In genomic region chr5:56142233-56142619, GRCh38 we compare ENCODE assay signal across 27 cellular contexts.
DNase-seq lines count a peak whose midpoint lies in the region; ATAC-seq and TF ChIP-seq lines count a peak whose summit lies in the region.
"Had no signal": no experiment of that assay in that cellular context is flagged by ENCODE, and none has a peak within 500 bp of the region (broad histone marks: within the 10 kb centered on the region; RNA-seq: fewer than 3 reads in every experiment).

No MANE protein-coding gene starts in this region.

- H3K4me3 ChIP-seq in body of pancreas (no peak overlapping the region), thyroid gland (replicated peaks in 1 of 3) (no peak overlapping the region), upper lobe of right lung (no peak overlapping the region), dorsolateral prefrontal cortex (no peak overlapping the region)
- H3K4me3 ChIP-seq: cardiac muscle cell, gastroesophageal sphincter, K562, left lung, SK-N-MC, vagina had no signal

- peak overlapping the region; percentile 17 for H3K27ac Mint-ChIP-seq in activated naive CD8-positive, alpha-beta T cell
- no peak overlapping the region for H3K27ac Mint-ChIP-seq in activated naive CD8-positive, alpha-beta T cell treated with anti-CD3 and anti-CD28 coated beads, Interleukin-2, amount 50 U/mL, for 24 hours
- H3K27ac Mint-ChIP-seq: naive B cell; stimulated activated effector memory CD8-positive, alpha-beta T cell treated with anti-CD3 and anti-CD28 coated beads, Interleukin-12 subunit alpha, Interleukin-12 subunit beta, amount 100 ng/mL, for 72 hours had no signal

- H3K27me3 ChIP-seq in body of pancreas (no peaks in the 10 kb centered on the region), thyroid gland (no peaks in the 10 kb centered on the region), upper lobe of right lung (no peaks in the 10 kb centered on the region), dorsolateral prefrontal cortex (no peaks in the 10 kb centered on the region)
- H3K27me3 ChIP-seq: cardiac muscle cell, gastroesophageal sphincter, left lung, vagina had no signal

- H3K4me1 ChIP-seq in body of pancreas (peaks cover 33% of the 10 kb centered on the region), thyroid gland (peaks cover 16 to 23% of the 10 kb centered on the region in 2 donors), upper lobe of right lung (no peaks in the 10 kb centered on the region)
- H3K4me1 ChIP-seq: gastroesophageal sphincter, vagina had no signal

- H3K36me3 Mint-ChIP-seq in activated naive CD8-positive, alpha-beta T cell = no peaks in the 10 kb centered on the region
- no peaks in the 10 kb centered on the region for H3K36me3 Mint-ChIP-seq in activated naive CD8-positive, alpha-beta T cell treated with anti-CD3 and anti-CD28 coated beads, Interleukin-2, amount 50 U/mL, for 24 hours (ENCODE audit: low read depth)
- H3K36me3 Mint-ChIP-seq: naive B cell; stimulated activated effector memory CD8-positive, alpha-beta T cell treated with anti-CD3 and anti-CD28 coated beads, Interleukin-12 subunit alpha, Interleukin-12 subunit beta, amount 100 ng/mL, for 72 hours had no signal

- TF ChIP-seq POLR2A in body of pancreas (IDR thresholded peaks at IDR 0.05) = no peak
- TF ChIP-seq POLR2A in thyroid gland (IDR thresholded peaks at IDR 0.05) = no peak

- WGBS in body of pancreas, 2 donors = 80 to 93% methylated on average over 6 of the region's 6 CpGs
- WGBS in thyroid gland, 2 donors = 82 to 87% methylated on average over 6 of the region's 6 CpGs

- intact Hi-C loops in body of pancreas (cut with DNase I) = no loop called here
- intact Hi-C loops in thyroid gland (cut with DNase I) = no loop called here
- intact Hi-C loops in upper lobe of right lung (cut with DNase I) = no loop called here
- intact Hi-C loops in dorsolateral prefrontal cortex (cut with DNase I) = no loop called here

- H3K9me3 Mint-ChIP-seq in activated naive CD8-positive, alpha-beta T cell (ENCODE audit: low read depth) = no peaks in the 10 kb centered on the region
- no peaks in the 10 kb centered on the region for H3K9me3 Mint-ChIP-seq in activated naive CD8-positive, alpha-beta T cell treated with anti-CD3 and anti-CD28 coated beads, Interleukin-2, amount 50 U/mL, for 24 hours
- H3K9me3 Mint-ChIP-seq: naive B cell; stimulated activated effector memory CD8-positive, alpha-beta T cell treated with anti-CD3 and anti-CD28 coated beads, Interleukin-12 subunit alpha, Interleukin-12 subunit beta, amount 100 ng/mL, for 72 hours; T-helper 2 cell treated with Interferon-gamma antibody and Interleukin-4, amounts not matched to agents 5 μg/mL and 100 μg/mL, for 36 hours had no signal

- no peaks in the 10 kb centered on the region for H3K27me3 Mint-ChIP-seq in activated naive CD8-positive, alpha-beta T cell
- no peaks in the 10 kb centered on the region for H3K27me3 Mint-ChIP-seq in activated naive CD8-positive, alpha-beta T cell treated with anti-CD3 and anti-CD28 coated beads, Interleukin-2, amount 50 U/mL, for 24 hours
- H3K27me3 Mint-ChIP-seq: naive B cell had no signal

- H3K4me3 Mint-ChIP-seq in activated naive CD8-positive, alpha-beta T cell = no peak overlapping the region
- no peak overlapping the region for H3K4me3 Mint-ChIP-seq in activated naive CD8-positive, alpha-beta T cell treated with anti-CD3 and anti-CD28 coated beads, Interleukin-2, amount 50 U/mL, for 24 hours
- H3K4me3 Mint-ChIP-seq: stimulated activated effector memory CD8-positive, alpha-beta T cell treated with anti-CD3 and anti-CD28 coated beads, Interleukin-12 subunit alpha, Interleukin-12 subunit beta, amount 100 ng/mL, for 72 hours; T-helper 2 cell treated with Interferon-gamma antibody and Interleukin-4, amounts not matched to agents 5 μg/mL and 100 μg/mL, for 36 hours had no signal

- peaks cover 41% of the 10 kb centered on the region for H3K4me1 Mint-ChIP-seq in activated naive CD8-positive, alpha-beta T cell (ENCODE audit: low read depth)
- peaks cover 22% of the 10 kb centered on the region for H3K4me1 Mint-ChIP-seq in activated naive CD8-positive, alpha-beta T cell treated with anti-CD3 and anti-CD28 coated beads, Interleukin-2, amount 50 U/mL, for 24 hours
- H3K4me1 Mint-ChIP-seq: naive B cell had no signal

- H3K36me3 ChIP-seq in body of pancreas (replicated peaks in 1 of 2; ENCODE audit: insufficient read depth in 1 of 2, low read depth in 2 of 2) = no peaks in the 10 kb centered on the region
- H3K36me3 ChIP-seq in thyroid gland = no peaks in the 10 kb centered on the region
- no peaks in the 10 kb centered on the region for H3K36me3 ChIP-seq in upper lobe of right lung
- H3K36me3 ChIP-seq: cardiac muscle cell, gastroesophageal sphincter, left lung, vagina had no signal

- DNase-seq in activated naive CD8-positive, alpha-beta T cell treated with anti-CD3 and anti-CD28 coated beads, Interleukin-2, amount 50 U/mL, for 24 hours = no peak
- no peak for DNase-seq in body of pancreas
- no peak for DNase-seq in thyroid gland
- DNase-seq in upper lobe of right lung = no peak
- DNase-seq in dorsolateral prefrontal cortex = no peak
- DNase-seq: activated CD4-positive, alpha-beta T cell treated with anti-CD3 and anti-CD28 coated beads, Interleukin-2, amount 50 U/mL, for 4 hours; activated CD8-positive, alpha-beta memory T cell treated with anti-CD3 and anti-CD28 coated beads, Interleukin-2, amount 50 U/mL, for 48 hours; activated effector memory CD4-positive, alpha-beta T cell treated with anti-CD3 and anti-CD28 coated beads, Interleukin-2, amount 50 U/mL, for 16 hours; anterior cingulate cortex; cortex of kidney; left lung; MV-4-11; naive B cell; NCI-H187 treated with DMSO at 0.1 percent for 48 hours; NCI-H526 treated with DMSO at 0.1 percent for 48 hours had no signal

- no peak for ATAC-seq in activated naive CD8-positive, alpha-beta T cell treated with anti-CD3 and anti-CD28 coated beads, Interleukin-2, amount 50 U/mL, for 24 hours
- peak; percentile 1 for ATAC-seq in HG02981 (IDR thresholded peaks at IDR 0.05; ENCODE audit: unreplicated experiment)
- no peak for ATAC-seq in body of pancreas
- no peak for ATAC-seq in upper lobe of right lung
- no peak for ATAC-seq in GM18511 (IDR thresholded peaks at IDR 0.05; ENCODE audit: unreplicated experiment)
- ATAC-seq: gastroesophageal sphincter; K562; stimulated activated effector memory CD8-positive, alpha-beta T cell treated with anti-CD3 and anti-CD28 coated beads, Interleukin-12 subunit alpha, Interleukin-12 subunit beta, amount 100 ng/mL, for 72 hours had no signal

- H3K9me3 ChIP-seq in body of pancreas (no peaks in the 10 kb centered on the region), thyroid gland (no peaks in the 10 kb centered on the region), upper lobe of right lung (no peaks in the 10 kb centered on the region)
- H3K9me3 ChIP-seq: gastroesophageal sphincter, left lung, vagina had no signal

- H3K27ac ChIP-seq in body of pancreas (peak overlapping the region; percentile 33 to 68 (median 58)), thyroid gland (peak overlapping the region; percentile 65 to 94 (median 78)), upper lobe of right lung (no peak overlapping the region), dorsolateral prefrontal cortex (no peak overlapping the region)
- H3K27ac ChIP-seq: C4-2B, cardiac muscle cell, gastroesophageal sphincter, left lung, RWPE1, SK-N-MC, vagina had no signal

- TF ChIP-seq CTCF in body of pancreas (IDR thresholded peaks at IDR 0.05) (no peak), thyroid gland (IDR thresholded peaks at IDR 0.05) (no peak), upper lobe of right lung (IDR thresholded peaks at IDR 0.05) (no peak), dorsolateral prefrontal cortex (IDR thresholded peaks at IDR 0.05 in 54 of 56, conservative IDR thresholded peaks at IDR 0.05 in 2 of 56; ENCODE audit: low read depth in 1 of 56, partially characterized antibody in 56 of 56) (no peak)

Comparison
In these comparisons a context has a peak if more than half of its experiments do, and no peak if none do; other contexts are left out.
1. H3K27ac ChIP-seq: peak in body of pancreas (4 of 4) and thyroid gland (3 of 3); none in upper lobe of right lung (single experiment) and dorsolateral prefrontal cortex (0 of 59).